ENCODE assay signal across 1 cellular context in the genomic region with DNA sequence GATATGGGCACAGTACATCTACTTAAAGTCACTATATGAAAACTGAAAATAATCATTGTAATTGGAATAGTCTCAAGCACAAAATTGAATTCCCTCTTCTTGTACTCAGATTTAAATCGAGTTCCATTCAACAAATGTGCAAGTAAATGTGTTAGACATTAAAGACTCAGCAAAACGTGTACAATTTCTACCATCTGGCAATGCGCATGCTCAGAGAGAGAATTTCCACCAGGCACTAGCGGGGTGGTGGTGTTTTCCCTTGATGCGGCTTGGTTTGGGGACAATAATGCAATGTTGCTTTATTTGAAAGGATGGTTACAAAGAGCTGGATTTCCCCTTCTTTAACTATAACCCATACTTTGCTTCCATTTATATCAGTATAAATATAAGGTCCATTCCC.
TF ChIP-seq lines count a peak whose summit lies in the region.

No MANE protein-coding gene starts in this region.

TF ChIP-seq in GM12878, 131 proteins besides CTCF, POLR2A, EP300 and RAD21:
- no peak for TF ChIP-seq E2F8 (IDR thresholded peaks at IDR 0.05; ENCODE audit: low read depth, partially characterized antibody)
- TF ChIP-seq RUNX3 (IDR thresholded peaks at IDR 0.05; ENCODE audit: low read length): peak; percentile 22; the same call in 1 of the 2 replicates
